Comparison of ENCODE assay signal across 9 cellular contexts in the genomic region with DNA sequence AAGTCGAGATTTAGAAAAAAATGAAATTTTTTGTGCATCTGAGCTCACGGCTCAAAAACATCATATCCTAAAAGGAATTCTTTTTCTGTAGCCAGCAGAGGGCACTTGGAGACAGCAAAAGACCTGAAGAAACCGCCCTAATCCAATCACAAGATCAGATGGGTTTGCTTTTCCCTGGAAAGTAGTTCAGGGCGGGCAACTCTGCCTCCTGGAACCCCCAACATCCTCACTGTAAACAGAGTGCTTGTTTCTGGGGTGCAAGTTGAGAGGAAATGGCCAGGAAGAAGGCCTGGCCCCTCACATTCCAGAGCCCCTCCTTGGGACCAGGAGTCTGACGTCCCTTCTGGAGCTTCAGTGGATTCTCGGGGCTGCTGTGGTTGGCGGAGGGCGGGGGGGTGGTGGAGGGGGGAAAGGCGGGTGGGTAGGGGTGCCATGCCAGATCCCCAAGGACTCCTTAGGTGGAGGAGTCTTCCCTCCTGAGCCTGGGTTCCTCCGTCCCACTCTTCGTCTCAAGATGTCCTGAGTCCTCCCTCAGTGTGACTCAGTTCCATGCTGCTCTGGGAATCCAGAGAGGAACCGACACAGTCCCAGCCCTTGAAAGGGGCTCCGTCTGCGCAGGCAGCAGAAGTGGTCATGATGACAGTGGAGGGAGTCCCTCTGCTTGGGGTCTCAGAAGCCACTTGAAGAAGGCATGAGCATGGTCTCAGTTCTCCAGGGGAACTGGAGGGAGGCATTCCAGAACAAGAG. TPM values are rescaled to one million over a fixed set of nuclear protein-coding genes. Genes with fewer than 3 reads are reported as not detected.
A peak's percentile ranks its signal among the peaks of the same experiment; 100 is the strongest.
DNase-seq lines count a peak whose midpoint lies in the region; ATAC-seq lines count a peak whose summit lies in the region.
"Had no signal": no experiment of that assay in that cellular context is flagged by ENCODE, and none has a peak within 500 bp of the region (broad histone marks: within the 10 kb centered on the region; RNA-seq: fewer than 3 reads in every experiment).

No MANE protein-coding gene starts in this region.

- ATAC-seq in stimulated activated naive B cell treated with anti-CD40 and anti-IgM and Interleukin-4, amounts not matched to agents 10 μg/mL and 1 μg/mL and 100 μg/mL, for 72 hours (replicated peaks): no peak
- ATAC-seq in HG03135 (IDR thresholded peaks at IDR 0.05; ENCODE audit: unreplicated experiment) (no peak), GM21723 (IDR thresholded peaks at IDR 0.05; ENCODE audit: unreplicated experiment) (no peak)

- no peak overlapping the region for H3K4me3 Mint-ChIP-seq in stimulated activated naive B cell treated with anti-CD40 and anti-IgM and Interleukin-4, amounts not matched to agents 10 μg/mL and 1 μg/mL and 100 μg/mL, for 72 hours

- no peaks in the 10 kb centered on the region for H3K9me3 Mint-ChIP-seq in stimulated activated naive B cell treated with anti-CD40 and anti-IgM and Interleukin-4, amounts not matched to agents 10 μg/mL and 1 μg/mL and 100 μg/mL, for 72 hours

- peaks cover 12 to 30% of the 10 kb centered on the region in 2 donors for H3K36me3 Mint-ChIP-seq in stimulated activated naive B cell treated with anti-CD40 and anti-IgM and Interleukin-4, amounts not matched to agents 10 μg/mL and 1 μg/mL and 100 μg/mL, for 72 hours

- H3K27ac Mint-ChIP-seq in stimulated activated naive B cell treated with anti-CD40 and anti-IgM and Interleukin-4, amounts not matched to agents 10 μg/mL and 1 μg/mL and 100 μg/mL, for 72 hours: no peak overlapping the region

- peaks cover 5% of the 10 kb centered on the region in 2 donors for H3K4me1 Mint-ChIP-seq in stimulated activated naive B cell treated with anti-CD40 and anti-IgM and Interleukin-4, amounts not matched to agents 10 μg/mL and 1 μg/mL and 100 μg/mL, for 72 hours

- H3K27me3 Mint-ChIP-seq in stimulated activated naive B cell treated with anti-CD40 and anti-IgM and Interleukin-4, amounts not matched to agents 10 μg/mL and 1 μg/mL and 100 μg/mL, for 72 hours: peaks cover 4 to 12% of the 10 kb centered on the region in 2 donors

- DNase-seq in COLO668 (lab: John Stamatoyannopoulos, UW; ENCODE audit: unreplicated experiment) (peak; percentile 2), HPDE6-E6E7 (ENCODE audit: extremely low spot score) (peak; percentile 11), SW 1271 (lab: John Stamatoyannopoulos, UW) (peak; percentile 21 to 58), glomerular endothelial cell (ENCODE audit: extremely low read depth, low read depth, low spot score) (peak; percentile 16), stromal cell of bone marrow (ENCODE audit: low read depth) (peak; percentile 52)
- no peak for DNase-seq in stimulated activated naive B cell treated with anti-CD40 and anti-IgM and Interleukin-4, amounts not matched to agents 10 μg/mL and 1 μg/mL and 100 μg/mL, for 72 hours

RNA-seq across cellular contexts. Expression of a gene that starts 35.9 kb away (rescaled TPM):
- total RNA-seq in glomerular endothelial cell: not detected in 2 replicates
- total RNA-seq: mononuclear cell had no signal
